Comparison of ENCODE assay signal across 2 cellular contexts in the genomic region with DNA sequence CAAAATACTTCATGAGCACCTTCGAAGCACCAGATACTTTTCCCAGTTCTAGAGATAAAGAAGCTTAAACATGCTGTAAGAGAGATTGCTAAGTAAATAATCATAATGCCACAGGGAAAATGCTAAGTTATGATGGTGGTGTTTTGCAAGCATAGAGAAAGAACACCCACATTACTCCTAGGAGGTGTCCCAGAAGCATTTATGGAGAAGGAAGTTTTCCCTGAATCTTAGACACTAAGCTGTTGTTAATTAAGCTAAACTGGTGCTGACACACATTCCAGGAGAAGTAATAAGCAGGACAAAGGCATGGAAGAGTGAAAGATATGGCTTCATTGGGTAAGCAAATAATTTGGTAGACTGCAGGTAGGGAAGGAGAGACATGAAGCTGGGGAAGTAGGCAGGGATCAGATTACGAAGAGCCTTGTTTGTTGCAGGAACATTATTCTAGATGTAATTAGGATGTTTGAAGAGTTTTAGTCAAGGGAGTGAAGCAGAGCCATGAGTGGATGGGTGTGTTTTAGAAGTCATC.
TF ChIP-seq lines count a peak whose summit lies in the region.

No MANE protein-coding gene starts in this region.

TF ChIP-seq in HEK293, 187 proteins besides CTCF, POLR2A, EP300 and RAD21 (continued from another document):
- TF ChIP-seq OSR2 (tag by site-specific recombination; IDR thresholded peaks at IDR 0.05) (no peak), ZNF776 (tag by site-specific recombination; IDR thresholded peaks at IDR 0.05; ENCODE audit: borderline replicate concordance) (no peak), ZNF394 (tag by site-specific recombination; IDR thresholded peaks at IDR 0.05; ENCODE audit: borderline replicate concordance) (no peak), ZBTB17 (tag by site-specific recombination; IDR thresholded peaks at IDR 0.05) (peak; percentile 33; the same call in 1 of the 2 replicates), ZNF555 (tag by site-specific recombination; conservative IDR thresholded peaks at IDR 0.05) (no peak), ZNF521 (tag by site-specific recombination; IDR thresholded peaks at IDR 0.05) (no peak), ZBTB1 (tag by site-specific recombination; IDR thresholded peaks at IDR 0.05) (no peak), TRIM28 (IDR thresholded peaks at IDR 0.05; ENCODE audit: borderline replicate concordance, low read length) (0 out of 2 replicates have a peak, but pooled peaks have one; percentile 56), ZNF311 (tag by site-specific recombination; IDR thresholded peaks at IDR 0.05; ENCODE audit: borderline replicate concordance) (no peak), ZNF366 (tag by site-specific recombination; conservative IDR thresholded peaks at IDR 0.05) (no peak)
TF ChIP-seq in HEK293: peak in this region for 2.

TF ChIP-seq in WTC11, 78 proteins besides CTCF, POLR2A, EP300 and RAD21 (continued from another document):
- TF ChIP-seq ELF4 (CRISPR knock-in tag; IDR thresholded peaks at IDR 0.05; ENCODE audit: low read depth) (no peak), ZNF671 (CRISPR knock-in tag; IDR thresholded peaks at IDR 0.05) (no peak), ZNF396 (CRISPR knock-in tag; IDR thresholded peaks at IDR 0.05; ENCODE audit: borderline replicate concordance) (no peak), TP53 (CRISPR knock-in tag; IDR thresholded peaks at IDR 0.05) (no peak), TEAD4 (CRISPR knock-in tag; IDR thresholded peaks at IDR 0.05) (no peak), ETV6 (CRISPR knock-in tag; IDR thresholded peaks at IDR 0.05) (no peak)
- TF ChIP-seq, protein P1, sequence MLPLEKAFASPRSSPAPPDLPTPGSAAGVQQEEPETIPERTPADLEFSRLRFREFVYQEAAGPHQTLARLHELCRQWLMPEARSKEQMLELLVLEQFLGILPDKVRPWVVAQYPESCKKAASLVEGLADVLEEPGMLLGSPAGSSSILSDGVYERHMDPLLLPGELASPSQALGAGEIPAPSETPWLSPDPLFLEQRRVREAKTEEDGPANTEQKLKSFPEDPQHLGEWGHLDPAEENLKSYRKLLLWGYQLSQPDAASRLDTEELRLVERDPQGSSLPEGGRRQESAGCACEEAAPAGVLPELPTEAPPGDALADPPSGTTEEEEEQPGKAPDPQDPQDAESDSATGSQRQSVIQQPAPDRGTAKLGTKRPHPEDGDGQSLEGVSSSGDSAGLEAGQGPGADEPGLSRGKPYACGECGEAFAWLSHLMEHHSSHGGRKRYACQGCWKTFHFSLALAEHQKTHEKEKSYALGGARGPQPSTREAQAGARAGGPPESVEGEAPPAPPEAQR (CRISPR knock-in tag; IDR thresholded peaks at IDR 0.05): no peak
- TF ChIP-seq, protein P2, sequence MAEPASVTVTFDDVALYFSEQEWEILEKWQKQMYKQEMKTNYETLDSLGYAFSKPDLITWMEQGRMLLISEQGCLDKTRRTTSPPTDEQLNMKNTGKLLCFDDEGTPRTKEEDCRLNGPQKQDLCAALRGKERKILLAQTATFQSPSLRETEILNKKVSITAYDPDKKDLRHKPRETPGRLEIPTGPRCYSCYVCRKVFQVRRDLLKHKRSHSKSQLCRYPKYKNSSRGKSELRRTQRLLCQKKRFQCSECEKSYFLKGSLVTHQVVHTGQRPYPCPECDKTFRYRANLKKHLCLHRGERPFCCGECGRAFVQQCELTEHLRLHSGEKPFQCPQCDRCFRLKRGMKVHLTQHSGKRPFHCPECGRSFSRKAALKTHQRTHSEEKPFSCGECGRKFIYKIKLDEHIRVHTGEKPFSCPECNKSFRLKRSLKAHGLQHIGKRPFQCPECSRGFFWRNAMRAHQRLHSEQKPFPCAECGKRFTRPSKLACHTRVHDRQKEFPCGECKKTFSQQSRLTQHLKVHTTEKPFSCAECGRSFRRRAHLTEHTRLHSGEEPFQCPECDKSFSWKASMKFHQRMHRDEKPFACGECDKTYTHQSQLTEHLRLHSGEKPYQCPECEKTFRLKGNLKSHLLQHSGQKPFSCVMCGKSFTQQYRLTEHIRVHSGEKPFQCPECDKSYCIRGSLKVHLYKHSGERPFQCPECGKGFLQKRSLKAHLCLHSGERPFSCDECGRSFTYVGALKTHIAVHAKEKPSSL (CRISPR knock-in tag; conservative IDR thresholded peaks at IDR 0.05): no peak
- TF ChIP-seq, protein P3, sequence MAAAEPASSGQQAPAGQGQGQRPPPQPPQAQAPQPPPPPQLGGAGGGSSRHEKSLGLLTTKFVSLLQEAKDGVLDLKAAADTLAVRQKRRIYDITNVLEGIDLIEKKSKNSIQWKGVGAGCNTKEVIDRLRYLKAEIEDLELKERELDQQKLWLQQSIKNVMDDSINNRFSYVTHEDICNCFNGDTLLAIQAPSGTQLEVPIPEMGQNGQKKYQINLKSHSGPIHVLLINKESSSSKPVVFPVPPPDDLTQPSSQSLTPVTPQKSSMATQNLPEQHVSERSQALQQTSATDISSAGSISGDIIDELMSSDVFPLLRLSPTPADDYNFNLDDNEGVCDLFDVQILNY (CRISPR knock-in tag; IDR thresholded peaks at IDR 0.05): no peak
- TF ChIP-seq, protein P4, sequence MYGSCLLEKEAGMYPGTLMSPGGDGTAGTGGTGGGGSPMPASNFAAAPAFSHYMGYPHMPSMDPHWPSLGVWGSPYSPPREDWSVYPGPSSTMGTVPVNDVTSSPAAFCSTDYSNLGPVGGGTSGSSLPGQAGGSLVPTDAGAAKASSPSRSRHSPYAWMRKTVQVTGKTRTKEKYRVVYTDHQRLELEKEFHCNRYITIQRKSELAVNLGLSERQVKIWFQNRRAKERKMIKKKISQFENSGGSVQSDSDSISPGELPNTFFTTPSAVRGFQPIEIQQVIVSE (CRISPR knock-in tag; IDR thresholded peaks at IDR 0.05; ENCODE audit: borderline replicate concordance): no peak
